In genomic region chr12:8779862-8780261, GRCh38 we compare ENCODE assay signal across 15 cellular contexts. TPM values are rescaled to one million over a fixed set of nuclear protein-coding genes. Genes with fewer than 3 reads are reported as not detected.
DNase-seq lines count a peak whose midpoint lies in the region; ATAC-seq and TF ChIP-seq lines count a peak whose summit lies in the region.
"Had no signal": no experiment of that assay in that cellular context is flagged by ENCODE, and none has a peak within 500 bp of the region (broad histone marks: within the 10 kb centered on the region; RNA-seq: fewer than 3 reads in every experiment).

No MANE protein-coding gene starts in this region.

- no peaks in the 10 kb centered on the region for H3K23me2 ChIP-seq in H9 (ENCODE audit: insufficient read length, low read depth, low read length, poor library complexity, severe bottlenecking)

- peaks cover 29% of the 10 kb centered on the region in 2 experiments for H3K4me1 Mint-ChIP-seq in H9
- H3K4me1 Mint-ChIP-seq in activated CD8-positive, alpha-beta T cell treated with anti-CD3 and anti-CD28 coated beads, Interleukin-2, amount 10 ng/mL, durations not matched to agents 7 days and 5 days (ENCODE audit: low read depth) = no peaks in the 10 kb centered on the region

- no peak overlapping the region for H2BK15ac ChIP-seq in H9 (ENCODE audit: low read depth, low read length)

- H3K27ac ChIP-seq in H9 (ENCODE audit: insufficient read length, low read depth, low read length) (no peak overlapping the region), OCI-LY3 (ENCODE audit: low read length) (no peak overlapping the region), ascending aorta (peak overlapping the region; percentile 66 to 71), hepatocyte (no peak overlapping the region)

- no peak overlapping the region for H3K4ac ChIP-seq in H9 (ENCODE audit: low read depth, low read length)

- H4K5ac ChIP-seq in H9 (ENCODE audit: insufficient read length, low read depth, low read length) = no peak overlapping the region

- TF ChIP-seq CTCF in H9 (conservative IDR thresholded peaks at IDR 0.05) (no peak; the same call in 2 of the 3 replicates), OCI-LY3 (IDR thresholded peaks at IDR 0.05; ENCODE audit: low read depth, low read length) (peak; percentile 41), ascending aorta (IDR thresholded peaks at IDR 0.05) (no peak), hepatocyte (IDR thresholded peaks at IDR 0.05; ENCODE audit: poor library complexity) (peak; percentile 4)

- WGBS in H9 (ENCODE audit: extremely low coverage, insufficient read length, low lambda C conversion rate) = no CpG with 5 or more reads among the region's 2 CpGs
- WGBS in hepatocyte (ENCODE audit: low lambda C conversion rate, missing lambda C conversion rate) = 92% methylated on average over 2 of the region's 2 CpGs

- peak overlapping the region in 2 of 3 experiments; percentile 64 to 65; a peak in 4 of 7 replicates for H3K27ac Mint-ChIP-seq in H9
- no peak overlapping the region for H3K27ac Mint-ChIP-seq in activated CD8-positive, alpha-beta T cell treated with anti-CD3 and anti-CD28 coated beads, Interleukin-2, amount 10 ng/mL, durations not matched to agents 7 days and 5 days

- no peak overlapping the region for H3K56ac ChIP-seq in H9 (ENCODE audit: insufficient read length, low read depth, low read length)

- H3K9ac ChIP-seq in H9 (ENCODE audit: extremely low read depth, insufficient read length, low read length) = no peak overlapping the region
- H3K9ac ChIP-seq in OCI-LY3 (ENCODE audit: low read length) = no peak overlapping the region

- ATAC-seq in activated CD8-positive, alpha-beta T cell treated with anti-CD3 and anti-CD28 coated beads, Interleukin-2, amount 10 ng/mL, durations not matched to agents 7 days and 5 days = no peak

- H2AK5ac ChIP-seq in H9 (ENCODE audit: insufficient read length, low read length) = no peak overlapping the region

- H2AFZ ChIP-seq in H9 (ENCODE audit: low read length) (no peak overlapping the region), OCI-LY3 (ENCODE audit: low read depth, low read length) (no peak overlapping the region), hepatocyte (no peak overlapping the region)

- no peak overlapping the region for H3K4me3 Mint-ChIP-seq in H9
- no peak overlapping the region for H3K4me3 Mint-ChIP-seq in activated CD8-positive, alpha-beta T cell treated with anti-CD3 and anti-CD28 coated beads, Interleukin-2, amount 10 ng/mL, durations not matched to agents 7 days and 5 days
- H3K4me3 Mint-ChIP-seq: CD4-positive, alpha-beta memory T cell had no signal

- H3K36me3 ChIP-seq in OCI-LY3 (replicated peaks; ENCODE audit: low read depth, low read length) (peaks cover 5% of the 10 kb centered on the region), ascending aorta (peaks cover 7 to 12% of the 10 kb centered on the region in 2 donors), hepatocyte (replicated peaks; ENCODE audit: insufficient read depth, low read depth) (no peaks in the 10 kb centered on the region)
- H3K36me3 ChIP-seq: BE2C had no signal

- no peak overlapping the region for H3K23ac ChIP-seq in H9 (ENCODE audit: insufficient read length, low read depth, low read length)

- H3K79me1 ChIP-seq in H9 (ENCODE audit: insufficient read depth, low read depth, low read length, poor library complexity, severe bottlenecking) = no peaks in the 10 kb centered on the region

- H3K27me3 ChIP-seq in H9 (ENCODE audit: insufficient read depth, low read length) (no peaks in the 10 kb centered on the region), OCI-LY3 (ENCODE audit: low read depth, low read length) (no peaks in the 10 kb centered on the region), ascending aorta (no peaks in the 10 kb centered on the region), hepatocyte (no peaks in the 10 kb centered on the region)
- H3K27me3 ChIP-seq: BE2C had no signal

- no peaks in the 10 kb centered on the region for H3K9me3 Mint-ChIP-seq in H9
- no peaks in the 10 kb centered on the region for H3K9me3 Mint-ChIP-seq in activated CD8-positive, alpha-beta T cell treated with anti-CD3 and anti-CD28 coated beads, Interleukin-2, amount 10 ng/mL, durations not matched to agents 7 days and 5 days (ENCODE audit: insufficient read depth)
- H3K9me3 Mint-ChIP-seq: CD4-positive, alpha-beta memory T cell had no signal

- H3K4me2 ChIP-seq in H9 (ENCODE audit: insufficient read depth, insufficient read length, low read length) (no peak overlapping the region), OCI-LY3 (ENCODE audit: low read length) (no peak overlapping the region), hepatocyte (no peak overlapping the region)

- H3K4me3 ChIP-seq in OCI-LY3 (ENCODE audit: low read length) (no peak overlapping the region), ascending aorta (no peak overlapping the region), hepatocyte (no peak overlapping the region)

- H2BK120ac ChIP-seq in H9 (ENCODE audit: low read depth, low read length, poor library complexity, severe bottlenecking) = no peak overlapping the region

- H4K8ac ChIP-seq in H9 (replicated peaks; ENCODE audit: insufficient read length, low read depth, low read length) = no peak overlapping the region

- H3K9me3 ChIP-seq in H9 (ENCODE audit: control insufficient read depth, low read depth, low read length) (no peaks in the 10 kb centered on the region), OCI-LY3 (ENCODE audit: insufficient read depth, low read length) (no peaks in the 10 kb centered on the region), ascending aorta (no peaks in the 10 kb centered on the region), hepatocyte (ENCODE audit: low read depth) (no peaks in the 10 kb centered on the region)
- H3K9me3 ChIP-seq: BE2C had no signal

- no peaks in the 10 kb centered on the region for H3K27me3 Mint-ChIP-seq in H9 (ENCODE audit: low read depth)
- no peaks in the 10 kb centered on the region for H3K27me3 Mint-ChIP-seq in activated CD8-positive, alpha-beta T cell treated with anti-CD3 and anti-CD28 coated beads, Interleukin-2, amount 10 ng/mL, durations not matched to agents 7 days and 5 days (ENCODE audit: low read depth)
- H3K27me3 Mint-ChIP-seq: CD4-positive, alpha-beta memory T cell had no signal

- H4K20me1 ChIP-seq in H9 (ENCODE audit: control insufficient read depth, insufficient read depth, insufficient read length) (no peaks in the 10 kb centered on the region), OCI-LY3 (ENCODE audit: insufficient read depth, low read length) (no peaks in the 10 kb centered on the region), hepatocyte (ENCODE audit: insufficient read depth, poor library complexity, severe bottlenecking) (no peaks in the 10 kb centered on the region)

- H3K18ac ChIP-seq in H9 (ENCODE audit: insufficient read length, low read depth, low read length) = no peak overlapping the region

- H3K36me3 Mint-ChIP-seq in H9 (ENCODE audit: insufficient read depth in 1 of 3, low read depth in 3 of 3) = peaks cover 15 to 46% (median 37%) of the 10 kb centered on the region in 3 experiments
- no peaks in the 10 kb centered on the region for H3K36me3 Mint-ChIP-seq in activated CD8-positive, alpha-beta T cell treated with anti-CD3 and anti-CD28 coated beads, Interleukin-2, amount 10 ng/mL, durations not matched to agents 7 days and 5 days (ENCODE audit: low read depth)

- no peak overlapping the region for H3K14ac ChIP-seq in H9 (ENCODE audit: insufficient read depth, low read length)

- no peaks in the 10 kb centered on the region for H3K9me2 ChIP-seq in hepatocyte (replicated peaks; ENCODE audit: insufficient read depth)

- no peak overlapping the region for H4K91ac ChIP-seq in H9 (ENCODE audit: insufficient read length, low read depth, low read length)

- DNase-seq in H9 (no peak), ascending aorta (ENCODE audit: low spot score in 2 of 2) (no peak), hepatocyte (ENCODE audit: low spot score) (no peak), hypothalamus (lab: John Stamatoyannopoulos, UW) (no peak), NCI-H1417 (lab: John Stamatoyannopoulos, UW) (no peak), SHP77 (lab: John Stamatoyannopoulos, UW) (no peak)
- DNase-seq in activated CD8-positive, alpha-beta T cell treated with anti-CD3 and anti-CD28 coated beads, Interleukin-2, amount 10 ng/mL, durations not matched to agents 7 days and 5 days = no peak
- DNase-seq: BE2C; CD4-positive, alpha-beta memory T cell; DND-41; GDM1; NCI-H1092 treated with DMSO at 0.1 percent for 48 hours; NCI-H345 had no signal

- intact Hi-C loops in ascending aorta (cut with DNase I) = loop anchor here (5.0 kb wide), 1 partner anchor 83 kb away; the partner anchor contains the start of gene RIMKLB

- H3K4me1 ChIP-seq in H9 (ENCODE audit: insufficient read depth, low read length) = no peaks in the 10 kb centered on the region
- H3K4me1 ChIP-seq in OCI-LY3 (ENCODE audit: low read length) = no peaks in the 10 kb centered on the region
- H3K4me1 ChIP-seq in ascending aorta = peaks cover 0 to 18% of the 10 kb centered on the region in 2 donors
- H3K4me1 ChIP-seq in hepatocyte (ENCODE audit: insufficient read depth) = no peaks in the 10 kb centered on the region
- H3K4me1 ChIP-seq: BE2C had no signal

- POLR2A ChIA-PET in activated CD8-positive, alpha-beta T cell treated with anti-CD3 and anti-CD28 coated beads, Interleukin-2, amount 10 ng/mL, durations not matched to agents 7 days and 5 days (lab: Charles Lee) = no interaction called here

- no peak overlapping the region for H2BK20ac ChIP-seq in H9 (ENCODE audit: low read depth, low read length, poor library complexity, severe bottlenecking)

- H3K79me2 ChIP-seq in H9 (ENCODE audit: insufficient read depth, low read length) (no peaks in the 10 kb centered on the region), OCI-LY3 (ENCODE audit: low read length) (no peaks in the 10 kb centered on the region), hepatocyte (no peaks in the 10 kb centered on the region)

- no peak overlapping the region for H3T11ph ChIP-seq in H9 (ENCODE audit: low read length)

- CTCF ChIA-PET in activated CD8-positive, alpha-beta T cell treated with anti-CD3 and anti-CD28 coated beads, Interleukin-2, amount 10 ng/mL, durations not matched to agents 7 days and 5 days (lab: Charles Lee) = interaction anchor here (0.9 to 1.3 kb wide), 3 partner anchors 81 to 259 kb away, joined by 3 to 4 read pairs (median 3); no protein-coding TSS in a partner anchor

- no peak overlapping the region for H2BK12ac ChIP-seq in H9 (ENCODE audit: insufficient read length, low read depth, low read length)

- no peak overlapping the region for H2BK5ac ChIP-seq in H9 (ENCODE audit: insufficient read length, low read length)

RNA-seq across cellular contexts. Expression of gene A2ML1, which starts 42.6 kb away (rescaled TPM):
- total RNA-seq in H9 (2021) (2.8 and 4.1 TPM in 2 replicates), ascending aorta (not detected), hepatocyte (0.72 and 1.1 TPM in 2 replicates)
- 0.38 and 1.0 TPM in 2 replicates for polyA plus RNA-seq in hepatocyte
- not detected for total RNA-seq in activated CD8-positive, alpha-beta T cell treated with anti-CD3 and anti-CD28 coated beads, Interleukin-2, amount 10 ng/mL, durations not matched to agents 7 days and 5 days
- total RNA-seq: CD4-positive, alpha-beta memory T cell; IMR-90 had no signal
- polyA plus RNA-seq: CD4-positive, alpha-beta memory T cell; IMR-90 had no signal

Comparison
In these comparisons a context has a peak if more than half of its experiments do, and no peak if none do; other contexts are left out.
1. H3K27ac ChIP-seq: peak in ascending aorta (2 of 2); none in H9 (single experiment), OCI-LY3 (single experiment) and hepatocyte (single experiment).
2. CTCF ChIP-seq: peak in OCI-LY3 (single experiment) and hepatocyte (single experiment); none in H9 (single experiment) and ascending aorta (0 of 3).